23 cellular contexts compared by ENCODE assay signal in genomic region chr3:176584413-176585176, GRCh38.
DNase-seq lines count a peak whose midpoint lies in the region; ATAC-seq and TF ChIP-seq lines count a peak whose summit lies in the region.
"Had no signal": no experiment of that assay in that cellular context is flagged by ENCODE, and none has a peak within 500 bp of the region (broad histone marks: within the 10 kb centered on the region; RNA-seq: fewer than 3 reads in every experiment).

No MANE protein-coding gene starts in this region.

- dilution Hi-C loops in IMR-90 (cut with HindIII; ENCODE audit: low sequenced_read_pairs, unreplicated experiment): no loop called here

- intact Hi-C loops in IMR-90 (cut with micrococcal nuclease): no loop called here

- H3K4me2 ChIP-seq in IMR-90 (ENCODE audit: low read depth, low read length): no peak overlapping the region
- H3K4me2 ChIP-seq: hepatocyte had no signal

- H3K9me3 Mint-ChIP-seq in activated T-helper 17 cell treated with anti-CD3 and anti-CD28 coated beads, Interleukin-2, amount 50 U/mL, for 72 hours: no peaks in the 10 kb centered on the region
- H3K9me3 Mint-ChIP-seq: T-helper 1 cell treated with Interleukin-12 subunit alpha and Interleukin-12 subunit beta and Interleukin-4 antibody, amounts not matched to agents 30 μg/mL and 1 μg/mL, for 36 hours had no signal

- H3K56ac ChIP-seq in IMR-90 (ENCODE audit: extremely low read depth, insufficient read depth, low read length): no peak overlapping the region

- H4K91ac ChIP-seq in IMR-90 (ENCODE audit: insufficient read depth, low read depth, low read length): no peak overlapping the region

- in situ Hi-C loops in IMR-90 (cut with MboI; ENCODE audit: low sequenced_read_pairs): no loop called here

- H2BK20ac ChIP-seq in IMR-90 (ENCODE audit: low read depth, low read length): 0 out of 2 replicates have a peak overlapping the region, but pooled peaks have one; percentile 20

- no peaks in the 10 kb centered on the region for H4K20me1 ChIP-seq in IMR-90 (ENCODE audit: insufficient read depth, low read length)

- TF ChIP-seq RAD21 in IMR-90 (IDR thresholded peaks at IDR 0.05; ENCODE audit: low read length): no peak

- DNase-seq in AG10803 (ENCODE audit: low read depth) (peak; percentile 69), IMR-90 (peak; percentile 35), cardiac fibroblast (ENCODE audit: low read depth in 2 of 2) (peak; percentile 60 to 79), fibroblast of villous mesenchyme (ENCODE audit: low read depth) (peak; percentile 53), NOMO-1 treated with dmso at 0.1 percent for 144 hours (lab: John Stamatoyannopoulos, UW; ENCODE audit: unreplicated experiment) (no peak), HT-29 (ENCODE audit: low spot score) (no peak)
- no peak for DNase-seq in effector CD8-positive, alpha-beta T cell (lab: John Stamatoyannopoulos, UW)
- DNase-seq: activated CD8-positive, alpha-beta memory T cell treated with anti-CD3 and anti-CD28 coated beads, Interleukin-2, amount 50 U/mL, for 48 hours; activated effector memory CD4-positive, alpha-beta T cell treated with Interleukin-2 at 50 U/mL for 16 hours; activated naive CD8-positive, alpha-beta T cell treated with anti-CD3 and anti-CD28 coated beads, Interleukin-2, amount 50 U/mL, for 24 hours; CD8-positive, alpha-beta T cell; dorsolateral prefrontal cortex; mucosa of descending colon; NCI-H2171 treated with DMSO at 0.1 percent for 48 hours; stimulated activated CD4-positive, alpha-beta T cell treated with anti-CD3 and anti-CD28 coated beads, Interleukin-1b, Interleukin-23, amount 100 ng/mL, for 48 hours; stimulated activated naive B cell treated with anti-CD40 and anti-IgM and Interleukin-4, amounts not matched to agents 10 μg/mL and 1 μg/mL and 100 μg/mL, for 72 hours had no signal

- H3K4me3 Mint-ChIP-seq in activated T-helper 17 cell treated with anti-CD3 and anti-CD28 coated beads, Interleukin-2, amount 50 U/mL, for 72 hours: no peak overlapping the region
- H3K4me3 Mint-ChIP-seq: activated naive CD8-positive, alpha-beta T cell treated with anti-CD3 and anti-CD28 coated beads, Interleukin-2, amount 50 U/mL, for 24 hours; CD8-positive, alpha-beta T cell; neural crest cell; stimulated activated naive B cell treated with anti-CD40 and anti-IgM and Interleukin-4, amounts not matched to agents 10 μg/mL and 1 μg/mL and 100 μg/mL, for 72 hours; T-helper 1 cell treated with Interleukin-12 subunit alpha and Interleukin-12 subunit beta and Interleukin-4 antibody, amounts not matched to agents 30 μg/mL and 1 μg/mL, for 36 hours had no signal

- H2AFZ ChIP-seq in IMR-90 (replicated peaks; ENCODE audit: low read length, poor library complexity): no peak overlapping the region
- H2AFZ ChIP-seq: hepatocyte had no signal

- no peak overlapping the region for H3K23ac ChIP-seq in IMR-90 (ENCODE audit: low read depth, low read length)

- H3K27me3 ChIP-seq in IMR-90 (ENCODE audit: control insufficient read depth, insufficient read depth, low read length): no peaks in the 10 kb centered on the region
- H3K27me3 ChIP-seq: cardiac muscle cell, dorsolateral prefrontal cortex, hepatocyte, SJSA1 had no signal

- H3K27ac ChIP-seq in IMR-90 (ENCODE audit: insufficient read depth, low read length): no peak overlapping the region
- H3K27ac ChIP-seq: cardiac muscle cell, dorsolateral prefrontal cortex, hepatocyte, SJSA1 had no signal

- H3K14ac ChIP-seq in IMR-90 (replicated peaks; ENCODE audit: low read depth, low read length): no peak overlapping the region

- no peak overlapping the region for H4K5ac ChIP-seq in IMR-90 (ENCODE audit: low read depth, low read length)

- BruUV-seq in IMR-90 (replicated peaks; lab: Mats Ljungman, UMichigan): no TSS peak

- no peaks in the 10 kb centered on the region for H3K9me1 ChIP-seq in IMR-90 (ENCODE audit: insufficient read depth, low read length)

- CTCF ChIA-PET in IMR-90 (lab: Yijun Ruan, JAX): interaction anchor here (0.6 kb wide), 1 partner anchor 342 kb away, joined by 3 read pairs; no protein-coding TSS in a partner anchor

- H3K4me3 ChIP-seq in AG10803 (ENCODE audit: low read length) (no peak overlapping the region), IMR-90 (ENCODE audit: insufficient read depth, low read depth, low read length) (no peak overlapping the region), cardiac fibroblast (replicated peaks in 1 of 2; ENCODE audit: low read depth in 2 of 2, low read length in 2 of 2) (no peak overlapping the region), fibroblast of villous mesenchyme (ENCODE audit: low read depth, low read length) (no peak overlapping the region)
- H3K4me3 ChIP-seq: cardiac muscle cell, dorsolateral prefrontal cortex, hepatocyte, mucosa of descending colon, SJSA1 had no signal

- TF ChIP-seq CTCF in AG10803 (conservative IDR thresholded peaks at IDR 0.05; ENCODE audit: low read length) (no peak), IMR-90 (conservative IDR thresholded peaks at IDR 0.05; ENCODE audit: low read depth, low read length) (no peak), cardiac fibroblast (IDR thresholded peaks at IDR 0.05; ENCODE audit: low read depth, low read length) (no peak), fibroblast of villous mesenchyme (IDR thresholded peaks at IDR 0.05; ENCODE audit: insufficient read depth, low read depth, low read length) (no peak)

- TF ChIP-seq POLR2A in IMR-90 (IDR thresholded peaks at IDR 0.05; ENCODE audit: low read depth, low read length): no peak

- H4K8ac ChIP-seq in IMR-90 (ENCODE audit: low read depth in 2 of 2, low read length in 2 of 2): no peak overlapping the region

- no peaks in the 10 kb centered on the region for H3K4me1 Mint-ChIP-seq in activated T-helper 17 cell treated with anti-CD3 and anti-CD28 coated beads, Interleukin-2, amount 50 U/mL, for 72 hours
- H3K4me1 Mint-ChIP-seq: activated naive CD8-positive, alpha-beta T cell treated with anti-CD3 and anti-CD28 coated beads, Interleukin-2, amount 50 U/mL, for 24 hours; neural crest cell; stimulated activated naive B cell treated with anti-CD40 and anti-IgM and Interleukin-4, amounts not matched to agents 10 μg/mL and 1 μg/mL and 100 μg/mL, for 72 hours had no signal

- no peaks in the 10 kb centered on the region for H3K36me3 Mint-ChIP-seq in activated T-helper 17 cell treated with anti-CD3 and anti-CD28 coated beads, Interleukin-2, amount 50 U/mL, for 72 hours (ENCODE audit: low read depth)
- H3K36me3 Mint-ChIP-seq: CD8-positive, alpha-beta T cell; stimulated activated naive B cell treated with anti-CD40 and anti-IgM and Interleukin-4, amounts not matched to agents 10 μg/mL and 1 μg/mL and 100 μg/mL, for 72 hours had no signal

- no peaks in the 10 kb centered on the region for H3K27me3 Mint-ChIP-seq in activated T-helper 17 cell treated with anti-CD3 and anti-CD28 coated beads, Interleukin-2, amount 50 U/mL, for 72 hours
- H3K27me3 Mint-ChIP-seq: activated naive CD8-positive, alpha-beta T cell treated with anti-CD3 and anti-CD28 coated beads, Interleukin-2, amount 50 U/mL, for 24 hours; stimulated activated naive B cell treated with anti-CD40 and anti-IgM and Interleukin-4, amounts not matched to agents 10 μg/mL and 1 μg/mL and 100 μg/mL, for 72 hours had no signal

- peak; percentile 63 for ATAC-seq in IMR-90 (ENCODE audit: low read depth)
- no peak for ATAC-seq in activated T-helper 17 cell treated with anti-CD3 and anti-CD28 coated beads, Interleukin-2, amount 50 U/mL, for 72 hours (replicated peaks)
- ATAC-seq: activated naive CD8-positive, alpha-beta T cell treated with anti-CD3 and anti-CD28 coated beads, Interleukin-2, amount 50 U/mL, for 24 hours; CD8-positive, alpha-beta T cell; esophagus mucosa; mucosa of descending colon; stimulated activated naive B cell treated with anti-CD40 and anti-IgM and Interleukin-4, amounts not matched to agents 10 μg/mL and 1 μg/mL and 100 μg/mL, for 72 hours had no signal

- no peaks in the 10 kb centered on the region for H3K4me1 ChIP-seq in IMR-90 (ENCODE audit: control insufficient read depth, insufficient read depth, low read length)
- H3K4me1 ChIP-seq: SJSA1 had no signal

- no peak overlapping the region for H2AK9ac ChIP-seq in IMR-90 (replicated peaks; ENCODE audit: low read depth, low read length, poor library complexity)

- H2BK5ac ChIP-seq in IMR-90 (ENCODE audit: low read depth, low read length, poor library complexity, severe bottlenecking): no peak overlapping the region

- H3K79me1 ChIP-seq in IMR-90 (ENCODE audit: low read depth in 1 of 2, low read length in 2 of 2): no peaks in the 10 kb centered on the region

- H2BK15ac ChIP-seq in IMR-90 (ENCODE audit: low read depth, low read length): no peak overlapping the region

- no peak overlapping the region for H3K18ac ChIP-seq in IMR-90 (ENCODE audit: low read depth, low read length)

- POLR2A ChIA-PET in IMR-90 (lab: Charles Lee; ENCODE audit: unreplicated experiment): no interaction called here

- H2BK120ac ChIP-seq in IMR-90 (ENCODE audit: low read depth, low read length): no peak overlapping the region

- H3K36me3 ChIP-seq in IMR-90 (ENCODE audit: control insufficient read depth, insufficient read depth, low read length): no peaks in the 10 kb centered on the region
- H3K36me3 ChIP-seq: cardiac muscle cell, SJSA1 had no signal

- H3K4ac ChIP-seq in IMR-90 (ENCODE audit: low read depth, low read length): no peak overlapping the region

- no peak overlapping the region for H3K27ac Mint-ChIP-seq in activated T-helper 17 cell treated with anti-CD3 and anti-CD28 coated beads, Interleukin-2, amount 50 U/mL, for 72 hours
- H3K27ac Mint-ChIP-seq: activated naive CD8-positive, alpha-beta T cell treated with anti-CD3 and anti-CD28 coated beads, Interleukin-2, amount 50 U/mL, for 24 hours; CD8-positive, alpha-beta T cell; stimulated activated naive B cell treated with anti-CD40 and anti-IgM and Interleukin-4, amounts not matched to agents 10 μg/mL and 1 μg/mL and 100 μg/mL, for 72 hours; T-helper 1 cell treated with Interleukin-12 subunit alpha and Interleukin-12 subunit beta and Interleukin-4 antibody, amounts not matched to agents 30 μg/mL and 1 μg/mL, for 36 hours had no signal

- H3K9ac ChIP-seq in IMR-90 (ENCODE audit: low read depth, low read length): no peak overlapping the region

- H2AK5ac ChIP-seq in IMR-90 (ENCODE audit: low read depth, low read length): no peak overlapping the region

- no peaks in the 10 kb centered on the region for H3K9me3 ChIP-seq in IMR-90 (ENCODE audit: control insufficient read depth, insufficient read depth, low read length)
- H3K9me3 ChIP-seq: mucosa of descending colon, SJSA1 had no signal

TF ChIP-seq in IMR-90, 13 proteins besides CTCF, POLR2A, EP300 and RAD21:
- peak; percentile 85 for TF ChIP-seq CEBPB (IDR thresholded peaks at IDR 0.05; ENCODE audit: low read depth, low read length)
- TF ChIP-seq FOS (IDR thresholded peaks at IDR 0.05; ENCODE audit: low read depth, low read length): no peak

Comparison
In these comparisons a context has a peak if more than half of its experiments do, and no peak if none do; other contexts are left out.
1. DNase-seq: peak in AG10803 (single experiment), IMR-90 (single experiment), cardiac fibroblast (2 of 2) and fibroblast of villous mesenchyme (single experiment); none in NOMO-1 treated with dmso at 0.1 percent for 144 hours (single experiment), effector CD8-positive, alpha-beta T cell (single experiment) and HT-29 (single experiment).